In the genomic region with DNA sequence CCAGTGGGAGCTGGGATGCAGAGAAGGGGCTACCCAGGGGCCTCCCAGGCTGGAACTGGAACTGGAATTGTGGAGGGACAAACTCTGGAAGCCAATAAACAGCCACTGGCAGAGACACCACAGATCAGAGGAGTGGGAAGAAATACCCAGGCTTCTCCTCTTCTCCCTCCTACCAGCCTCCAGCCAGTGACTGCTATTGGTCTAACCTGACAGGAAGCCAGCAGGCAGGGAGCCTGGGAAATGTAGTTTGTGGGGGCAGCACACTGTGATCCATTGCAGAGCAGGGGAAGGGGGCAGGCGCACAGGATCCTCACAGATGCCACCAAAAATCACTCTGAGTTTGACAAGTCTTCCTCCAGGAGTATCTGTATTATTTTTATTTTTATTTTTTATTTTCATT, we compare ENCODE assay signal across 9 cellular contexts. TPM values are rescaled to one million over a fixed set of nuclear protein-coding genes. Genes with fewer than 3 reads are reported as not detected.
DNase-seq lines count a peak whose midpoint lies in the region; ATAC-seq and TF ChIP-seq lines count a peak whose summit lies in the region.
"Had no signal": no experiment of that assay in that cellular context is flagged by ENCODE, and none has a peak within 500 bp of the region (broad histone marks: within the 10 kb centered on the region; RNA-seq: fewer than 3 reads in every experiment).

No MANE protein-coding gene starts in this region.

- H3K4me1 ChIP-seq in prostate gland (replicated peaks), result no peaks in the 10 kb centered on the region

- no peaks in the 10 kb centered on the region for H3K36me3 ChIP-seq in prostate gland

- TF ChIP-seq CTCF in GM13977 (IDR thresholded peaks at IDR 0.05; ENCODE audit: extremely low read depth, insufficient read depth, missing control alignments), result no peak
- TF ChIP-seq CTCF in fibroblast of pulmonary artery (IDR thresholded peaks at IDR 0.05; ENCODE audit: low read length, missing control alignments), result no peak
- TF ChIP-seq CTCF in prostate gland (IDR thresholded peaks at IDR 0.05), result no peak

- no peak for TF ChIP-seq POLR2A in prostate gland (IDR thresholded peaks at IDR 0.05)

- H3K9me3 ChIP-seq in prostate gland, result no peaks in the 10 kb centered on the region

- H3K27me3 ChIP-seq in prostate gland (replicated peaks; ENCODE audit: insufficient read depth), result no peaks in the 10 kb centered on the region

- H3K4me3 ChIP-seq in fibroblast of pulmonary artery (replicated peaks; ENCODE audit: low read depth, low read length), result no peak overlapping the region
- H3K4me3 ChIP-seq in prostate gland, result no peak overlapping the region

- ATAC-seq in HG03342 (IDR thresholded peaks at IDR 0.05; ENCODE audit: unreplicated experiment), result no peak
- ATAC-seq in HG02884 (IDR thresholded peaks at IDR 0.05; ENCODE audit: unreplicated experiment), result no peak
- ATAC-seq in HG02938 (IDR thresholded peaks at IDR 0.05; ENCODE audit: unreplicated experiment), result no peak

- intact Hi-C loops in prostate gland (cut with DNase I), result no loop called here

- in situ Hi-C loops in GM13977 (cut with MboI; ENCODE audit: low pct_unique_long_range_greater_than_20kb, low sequenced_read_pairs, unreplicated experiment), result no loop called here

- peak; percentile 7 for DNase-seq in CD1c-positive myeloid dendritic cell (ENCODE audit: extremely low spot score)
- peak; percentile 66 for DNase-seq in GM13977 (ENCODE audit: low spot score)
- peak; percentile 18 for DNase-seq in NCI-H774 (lab: John Stamatoyannopoulos, UW)
- peak; percentile 21 for DNase-seq in fibroblast of pulmonary artery (ENCODE audit: low read depth)
- DNase-seq in prostate gland (ENCODE audit: low spot score), result no peak

- H3K27ac ChIP-seq in prostate gland, result no peak overlapping the region

- WGBS in prostate gland, result 42% methylated on average over 1 of the region's 1 CpG

RNA-seq across cellular contexts. Expression of a gene that starts 12.1 kb away (rescaled TPM):
- not detected for total RNA-seq in prostate gland
- total RNA-seq: bronchial epithelial cell had no signal

RNA-seq across cellular contexts. Expression of a gene that starts 26.9 kb away (rescaled TPM):
- total RNA-seq in prostate gland, result 10 to 100 TPM; 64.2 to 80.2 TPM
